11 cellular contexts compared by ENCODE assay signal in genomic region chr7:158549176-158549833, GRCh38. TPM values are rescaled to one million over a fixed set of nuclear protein-coding genes. Genes with fewer than 3 reads are reported as not detected.
DNase-seq lines count a peak whose midpoint lies in the region; ATAC-seq and TF ChIP-seq lines count a peak whose summit lies in the region.
"Had no signal": no experiment of that assay in that cellular context is flagged by ENCODE, and none has a peak within 500 bp of the region (broad histone marks: within the 10 kb centered on the region; RNA-seq: fewer than 3 reads in every experiment).

No MANE protein-coding gene starts in this region.

- DNase-seq in Right ventricle myocardium inferior (ENCODE audit: missing footprints), result peak; percentile 79
- DNase-seq in cardiac septum (ENCODE audit: low spot score), result no peak
- DNase-seq in choroid plexus epithelial cell (ENCODE audit: low read depth), result peak; percentile 54
- DNase-seq in medulla oblongata (ENCODE audit: extremely low spot score), result peak; percentile 3
- DNase-seq in activated gamma-delta T cell (lab: John Stamatoyannopoulos, UW), result no peak
- no peak for DNase-seq in activated naive CD4-positive, alpha-beta T cell treated with anti-CD3 and anti-CD28 coated beads, Interleukin-2, amount 50 U/mL, for 16 hours
- DNase-seq in NCI-H2081 (lab: John Stamatoyannopoulos, UW), result no peak
- DNase-seq: NCI-H1694 treated with DMSO at 0.1 percent for 48 hours, SIG-M5, sigmoid colon had no signal

- no peak overlapping the region for H3K4me3 ChIP-seq in choroid plexus epithelial cell (ENCODE audit: low read depth, low read length)

- no peak for TF ChIP-seq CTCF in choroid plexus epithelial cell (conservative IDR thresholded peaks at IDR 0.05; ENCODE audit: low read depth, low read length)

- peak; percentile 82 for ATAC-seq in Right ventricle myocardium inferior
- ATAC-seq in HG03469 (IDR thresholded peaks at IDR 0.05; ENCODE audit: unreplicated experiment), result no peak

- intact Hi-C loops in Right ventricle myocardium inferior (cut with DNase I), result no loop called here
- intact Hi-C loops in cardiac septum (cut with DNase I), result no loop called here

RNA-seq across cellular contexts. Expression of gene PTPRN2, which starts 38.3 kb away (rescaled TPM):
- total RNA-seq in Right ventricle myocardium inferior (1.6 TPM), cardiac septum (0.92 TPM)

Comparison
In these comparisons a context has a peak if more than half of its experiments do, and no peak if none do; other contexts are left out.
1. DNase-seq: peak in Right ventricle myocardium inferior (single experiment), choroid plexus epithelial cell (single experiment) and medulla oblongata (single experiment); none in cardiac septum (single experiment), activated gamma-delta T cell (single experiment), activated naive CD4-positive, alpha-beta T cell treated with anti-CD3 and anti-CD28 coated beads, Interleukin-2, amount 50 U/mL, for 16 hours (single experiment) and NCI-H2081 (0 of 2).